In genomic region chr11:45659818-45660160, GRCh38 we compare ENCODE assay signal across 14 cellular contexts. TPM values are rescaled to one million over a fixed set of nuclear protein-coding genes. Genes with fewer than 3 reads are reported as not detected.
"Had no signal": no experiment of that assay in that cellular context is flagged by ENCODE, and none has a peak within 500 bp of the region (broad histone marks: within the 10 kb centered on the region; RNA-seq: fewer than 3 reads in every experiment).

No MANE protein-coding gene starts in this region.

- FAIRE-seq: frontal cortex, kidney, pancreas had no signal

- DNase-seq: activated CD4-positive, alpha-beta memory T cell treated with anti-CD3 and anti-CD28 coated beads, Interleukin-2, amount 10 ng/mL, durations not matched to agents 7 days and 5 days; activated CD8-positive, alpha-beta memory T cell treated with anti-CD3 and anti-CD28 coated beads, Interleukin-2, amount 50 U/mL, for 4 hours; activated naive CD4-positive, alpha-beta T cell treated with Interleukin-2 at 50 U/mL for 16 hours; activated T-cell treated with anti-CD3 and anti-CD28 coated beads, Interleukin-2, amount 50 U/mL, for 72 hours; effector memory CD4-positive, alpha-beta T cell; kidney; left ventricle myocardium superior; mesendoderm; retina; stimulated activated naive B cell treated with anti-CD40 and anti-IgM and Interleukin-4, amounts not matched to agents 10 μg/mL and 1 μg/mL and 100 μg/mL, for 72 hours; SW 1271 had no signal

- H3K9me3 ChIP-seq: pancreas had no signal

- H3K4me3 ChIP-seq: coronary artery, pancreas had no signal

- ATAC-seq: activated T-cell treated with anti-CD3 and anti-CD28 coated beads, Interleukin-2, amount 50 U/mL, for 72 hours; left ventricle myocardium superior; pancreas; stimulated activated naive B cell treated with anti-CD40 and anti-IgM and Interleukin-4, amounts not matched to agents 10 μg/mL and 1 μg/mL and 100 μg/mL, for 72 hours had no signal

- H3K36me3 ChIP-seq: pancreas had no signal

RNA-seq across cellular contexts. Expression of gene CHST1, which starts 5.6 kb away (rescaled TPM):
- total RNA-seq: activated CD4-positive, alpha-beta memory T cell treated with anti-CD3 and anti-CD28 coated beads, Interleukin-2, amount 10 ng/mL, durations not matched to agents 7 days and 5 days had no signal
